ENCODE assay signal across 20 cellular contexts in genomic region chr17:28327709-28328108, GRCh38. TPM values are rescaled to one million over a fixed set of nuclear protein-coding genes. Genes with fewer than 3 reads are reported as not detected.
A peak's percentile ranks its signal among the peaks of the same experiment; 100 is the strongest.
DNase-seq lines count a peak whose midpoint lies in the region; ATAC-seq and TF ChIP-seq lines count a peak whose summit lies in the region.
"Had no signal": no experiment of that assay in that cellular context is flagged by ENCODE, and none has a peak within 500 bp of the region (broad histone marks: within the 10 kb centered on the region; RNA-seq: fewer than 3 reads in every experiment).

No MANE protein-coding gene starts in this region.

- POLR2A ChIA-PET in PC-3 (lab: Charles Lee; ENCODE audit: unreplicated experiment): no interaction called here

- peaks cover 47% of the 10 kb centered on the region for H3K4me1 ChIP-seq in PC-3 (ENCODE audit: insufficient read depth, low read length)

- CTCF ChIA-PET in PC-3 (lab: Charles Lee): no interaction called here

- H2AFZ ChIP-seq in PC-3 (ENCODE audit: low read length): no peak overlapping the region

- H4K20me1 ChIP-seq in PC-3 (ENCODE audit: low read length): no peaks in the 10 kb centered on the region

- intact Hi-C loops in PC-3 (cut with micrococcal nuclease): loop anchor here (5.0 kb wide), 1 partner anchor 95 kb away; no protein-coding TSS in a partner anchor

- H3K27me3 ChIP-seq in PC-3 (ENCODE audit: low read length): no peaks in the 10 kb centered on the region
- H3K27me3 ChIP-seq: MG63, upper lobe of left lung had no signal

- peak overlapping the region; percentile 56; the same call in 1 of the 2 replicates for H3K27ac ChIP-seq in 22Rv1
- H3K27ac ChIP-seq in C4-2B: no peak overlapping the region
- H3K27ac ChIP-seq in PC-3 (ENCODE audit: low read length): peak overlapping the region; percentile 94
- H3K27ac ChIP-seq: upper lobe of left lung had no signal

- H3K9me2 ChIP-seq in PC-3 (replicated peaks; ENCODE audit: low read length): no peaks in the 10 kb centered on the region

- H3F3A ChIP-seq in PC-3 (ENCODE audit: low read length, unreplicated experiment): peaks cover 4% of the 10 kb centered on the region

- BruUV-seq in PC-3 (replicated peaks; lab: Mats Ljungman, UMichigan): no TSS peak

- H3K4me2 ChIP-seq in PC-3 (ENCODE audit: low read length): peak overlapping the region; percentile 75

- TF ChIP-seq CTCF in 22Rv1 (IDR thresholded peaks at IDR 0.05) (no peak), C4-2B (conservative IDR thresholded peaks at IDR 0.05) (0 out of 2 replicates have a peak, but pooled peaks have one; percentile 3), PC-3 (conservative IDR thresholded peaks at IDR 0.05; ENCODE audit: low read depth, low read length) (peak; percentile 41; the same call in 1 of the 2 replicates), fibroblast of mammary gland (conservative IDR thresholded peaks at IDR 0.05; ENCODE audit: control insufficient read depth, insufficient read depth, low read depth, low read length) (peak; percentile 18)

- peaks cover 31% of the 10 kb centered on the region for H3K79me2 ChIP-seq in PC-3 (ENCODE audit: low read length)

- peaks cover 13% of the 10 kb centered on the region for H3K36me3 ChIP-seq in PC-3 (ENCODE audit: low read depth, low read length)

- no peaks in the 10 kb centered on the region for H3K9me3 ChIP-seq in PC-3 (ENCODE audit: low read length)
- H3K9me3 ChIP-seq: MG63, upper lobe of left lung had no signal

- peak; percentile 74 for ATAC-seq in PC-3
- no peak for ATAC-seq in HG03280 (IDR thresholded peaks at IDR 0.05; ENCODE audit: unreplicated experiment)
- ATAC-seq: left ventricle myocardium superior; naive thymus-derived CD8-positive, alpha-beta T cell; right cardiac atrium; Right ventricle myocardium inferior had no signal

- H3K9ac ChIP-seq in PC-3 (ENCODE audit: low read length): no peak overlapping the region

- no peak overlapping the region; the same call in 1 of the 2 replicates for H3K4me3 ChIP-seq in PC-3 (ENCODE audit: low read length)
- H3K4me3 ChIP-seq in fibroblast of mammary gland (ENCODE audit: control insufficient read depth, low read depth, low read length): no peak overlapping the region
- H3K4me3 ChIP-seq: MG63, upper lobe of left lung had no signal

- DNase-seq in PC-3: peak; percentile 36
- DNase-seq in fibroblast of mammary gland (ENCODE audit: low read depth): peak; percentile 54
- no peak for DNase-seq in stimulated activated naive CD4-positive, alpha-beta T cell treated with Interleukin-2 at 50 U/mL for 16 hours (lab: John Stamatoyannopoulos, UW)
- DNase-seq in MV-4-11 (lab: John Stamatoyannopoulos, UW): no peak
- no peak for DNase-seq in DMS153 treated with DMSO at 0.1 percent for 48 hours (lab: John Stamatoyannopoulos, UW; ENCODE audit: unreplicated experiment)
- DNase-seq: activated naive CD4-positive, alpha-beta T cell; C1 segment of cervical spinal cord; erythroblast; left ventricle myocardium superior; MG63; naive thymus-derived CD8-positive, alpha-beta T cell; NCI-H2081 treated with DMSO at 0.1 percent for 48 hours; right cardiac atrium; T-helper 9 cell; upper lobe of left lung had no signal

RNA-seq across cellular contexts. Expression of gene IFT20, which starts 7.6 kb away (rescaled TPM):
- 12.9 and 23.1 TPM in 2 replicates for total RNA-seq in PC-3 (2014; rRNA removed)

RNA-seq across cellular contexts. Expression of gene TNFAIP1, which starts 7.9 kb away (rescaled TPM):
- 18.8 and 27.5 TPM in 2 replicates for total RNA-seq in PC-3 (2014; rRNA removed)

RNA-seq across cellular contexts. Expression of gene TMEM97, which starts 8.7 kb away (rescaled TPM):
- 30.3 and 40.5 TPM in 2 replicates for total RNA-seq in PC-3 (2014; rRNA removed)

RNA-seq across cellular contexts. Expression of gene POLDIP2, which starts 29.6 kb away (rescaled TPM):
- total RNA-seq in PC-3 (2014; rRNA removed): 136 and 137 TPM in 2 replicates

RNA-seq across cellular contexts. Expression of gene SEBOX, which starts 37.3 kb away (rescaled TPM):
- total RNA-seq in PC-3 (2014; rRNA removed): not detected in 2 replicates
- total RNA-seq: cardiac septum; left ventricle myocardium superior; naive thymus-derived CD8-positive, alpha-beta T cell; right cardiac atrium; Right ventricle myocardium inferior; upper lobe of left lung had no signal

Comparison
In these comparisons a context has a peak if more than half of its experiments do, and no peak if none do; other contexts are left out.
1. DNase-seq: peak in PC-3 (single experiment) and fibroblast of mammary gland (single experiment); none in stimulated activated naive CD4-positive, alpha-beta T cell treated with Interleukin-2 at 50 U/mL for 16 hours (single experiment), MV-4-11 (single experiment) and DMS153 treated with DMSO at 0.1 percent for 48 hours (single experiment).